ENCODE assay signal across 13 cellular contexts in genomic region chr10:72278668-72279393, GRCh38. TPM values are rescaled to one million over a fixed set of nuclear protein-coding genes. Genes with fewer than 3 reads are reported as not detected.
DNase-seq lines count a peak whose midpoint lies in the region; ATAC-seq and TF ChIP-seq lines count a peak whose summit lies in the region.
"Had no signal": no experiment of that assay in that cellular context is flagged by ENCODE, and none has a peak within 500 bp of the region (broad histone marks: within the 10 kb centered on the region; RNA-seq: fewer than 3 reads in every experiment).

No MANE protein-coding gene starts in this region.

- H3K27me3 Mint-ChIP-seq in CD8-positive, alpha-beta T cell (ENCODE audit: low read depth) = no peaks in the 10 kb centered on the region

- H2AFZ ChIP-seq in osteoblast (ENCODE audit: low read length) = no peak overlapping the region

- no peaks in the 10 kb centered on the region for H3K27me3 ChIP-seq in CD8-positive, alpha-beta T cell (ENCODE audit: insufficient read depth, low read length)
- H3K27me3 ChIP-seq in osteoblast (ENCODE audit: insufficient read depth, low read length) = no peaks in the 10 kb centered on the region
- no peaks in the 10 kb centered on the region for H3K27me3 ChIP-seq in SJCRH30

- peaks cover 25% of the 10 kb centered on the region for H3K36me3 Mint-ChIP-seq in CD8-positive, alpha-beta T cell

- H3K36me3 ChIP-seq in CD8-positive, alpha-beta T cell (ENCODE audit: insufficient read depth, low read length) = peaks cover 16% of the 10 kb centered on the region
- H3K36me3 ChIP-seq in HEK293 (ENCODE audit: control insufficient read depth in 2 of 2, insufficient read depth in 1 of 2, low read length in 2 of 2) = peaks cover 0 to 16% of the 10 kb centered on the region in 2 experiments; a peak in 1 of 3 replicates
- peaks cover 8% of the 10 kb centered on the region for H3K36me3 ChIP-seq in osteoblast (ENCODE audit: insufficient read depth, low read length)
- H3K36me3 ChIP-seq in SJCRH30 = peaks cover 5% of the 10 kb centered on the region; the same call in 1 of the 2 replicates

- H3K4me2 ChIP-seq in osteoblast (ENCODE audit: insufficient read depth, low read length) = no peak overlapping the region

- peaks cover 23% of the 10 kb centered on the region for H3K4me1 ChIP-seq in CD8-positive, alpha-beta T cell (ENCODE audit: insufficient read depth, low read length)
- H3K4me1 ChIP-seq in HEK293 (ENCODE audit: control insufficient read depth, insufficient read depth, low read length) (no peaks in the 10 kb centered on the region; the same call in 1 of the 2 replicates), osteoblast (ENCODE audit: insufficient read depth, low read length) (peaks cover 27% of the 10 kb centered on the region), SJCRH30 (peaks cover 16% of the 10 kb centered on the region)

- POLR2A ChIA-PET in CD8-positive, alpha-beta T cell (lab: Charles Lee) = interaction anchor here (1.3 kb wide), 1 partner anchor 19 kb away, joined by 4 read pairs; no protein-coding TSS in a partner anchor
- POLR2A ChIA-PET in HEK293 (lab: Yijun Ruan, JAX) = interaction anchor here (0.6 to 2.2 kb wide), 5 partner anchors 13 to 53 kb away, joined by 3 to 9 read pairs (median 4); no protein-coding TSS in a partner anchor

- H3K79me2 ChIP-seq in osteoblast (ENCODE audit: insufficient read depth, low read length) = peaks cover 22% of the 10 kb centered on the region

- TF ChIP-seq CTCF in CD8-positive, alpha-beta T cell (IDR thresholded peaks at IDR 0.05) = no peak
- TF ChIP-seq CTCF in HEK293 (tag by site-specific recombination; IDR thresholded peaks at IDR 0.05) (no peak; the same call in 1 of the 2 replicates), osteoblast (IDR thresholded peaks at IDR 0.05; ENCODE audit: extremely low read depth, low read depth, low read length) (no peak)

- intact Hi-C loops in CD8-positive, alpha-beta T cell (cut with DNase I, micrococcal nuclease) = no loop called here

- CTCF ChIA-PET in CD8-positive, alpha-beta T cell (lab: Charles Lee) = interaction anchor here (0.7 to 2.2 kb wide), 7 partner anchors 12 to 230 kb away, joined by 3 to 6 read pairs (median 4); no protein-coding TSS in a partner anchor
- CTCF ChIA-PET in HEK293 (lab: Yijun Ruan, JAX) = interaction anchor here (0.6 to 0.7 kb wide), 2 partner anchors 27 to 49 kb away, joined by 3 to 4 read pairs; no protein-coding TSS in a partner anchor

- peaks cover 44% of the 10 kb centered on the region for H3K4me1 Mint-ChIP-seq in CD8-positive, alpha-beta T cell (ENCODE audit: low read depth)

- no peak overlapping the region for H3K4me3 Mint-ChIP-seq in CD8-positive, alpha-beta T cell
- H3K4me3 Mint-ChIP-seq: dendritic cell treated with granulocyte-macrophage colony-stimulating factor and Interleukin-4, amounts not matched to agents 40 ng/mL and 50 ng/mL, for 4 days had no signal

- no peak overlapping the region for H3K27ac ChIP-seq in CD8-positive, alpha-beta T cell (ENCODE audit: low read depth, low read length)
- H3K27ac ChIP-seq in HEK293 (ENCODE audit: extremely low read depth, low read depth, low read length) (no peak overlapping the region; the same call in 1 of the 2 replicates), caudate nucleus (ENCODE audit: low read depth, low read length) (peak overlapping the region; percentile 28), osteoblast (ENCODE audit: low read depth, low read length) (no peak overlapping the region), SJCRH30 (no peak overlapping the region)

- H3K27ac Mint-ChIP-seq in CD8-positive, alpha-beta T cell = peak overlapping the region; percentile 39
- H3K27ac Mint-ChIP-seq: dendritic cell treated with granulocyte-macrophage colony-stimulating factor and Interleukin-4, amounts not matched to agents 40 ng/mL and 50 ng/mL, for 4 days had no signal

- no peak for DNase-seq in CD8-positive, alpha-beta T cell
- no peak for DNase-seq in caudate nucleus (lab: John Stamatoyannopoulos, UW)
- DNase-seq in osteoblast (ENCODE audit: insufficient read length, low spot score, missing footprints) = peak; percentile 36
- no peak for DNase-seq in T1000 (lab: John Stamatoyannopoulos, UW)
- no peak for DNase-seq in left lobe of liver (ENCODE audit: low spot score)
- DNase-seq in SJCRH30 = no peak
- DNase-seq: activated T-cell treated with anti-CD3 and anti-CD28 coated beads, Interleukin-2, amount 50 U/mL, for 48 hours; DMS79; NCI-H1694 treated with DMSO at 0.1 percent for 48 hours had no signal

- no peaks in the 10 kb centered on the region for H3K9me3 ChIP-seq in CD8-positive, alpha-beta T cell (ENCODE audit: low read length)
- H3K9me3 ChIP-seq in HEK293 (ENCODE audit: control insufficient read depth, insufficient read depth, low read depth, low read length) (no peaks in the 10 kb centered on the region), osteoblast (ENCODE audit: low read depth, low read length) (no peaks in the 10 kb centered on the region), SJCRH30 (replicated peaks) (no peaks in the 10 kb centered on the region)

- H3K9me3 Mint-ChIP-seq in CD8-positive, alpha-beta T cell = no peaks in the 10 kb centered on the region
- H3K9me3 Mint-ChIP-seq: dendritic cell treated with granulocyte-macrophage colony-stimulating factor and Interleukin-4, amounts not matched to agents 40 ng/mL and 50 ng/mL, for 4 days had no signal

- no peak overlapping the region for H3K4me3 ChIP-seq in CD8-positive, alpha-beta T cell (ENCODE audit: low read depth, low read length)
- H3K4me3 ChIP-seq in HEK293 (ENCODE audit: low read depth, low read length) (no peak overlapping the region), osteoblast (ENCODE audit: insufficient read depth, low read length) (no peak overlapping the region), SJCRH30 (no peak overlapping the region)
- H3K4me3 ChIP-seq: lung had no signal

- ATAC-seq in CD8-positive, alpha-beta T cell = no peak
- no peak for ATAC-seq in GM19455 (IDR thresholded peaks at IDR 0.05; ENCODE audit: unreplicated experiment)
- ATAC-seq in left lobe of liver = no peak

- H4K20me1 ChIP-seq in osteoblast (ENCODE audit: insufficient read depth, low read length) = peaks cover 17% of the 10 kb centered on the region

TF ChIP-seq in HEK293, 187 proteins besides CTCF, POLR2A, EP300 and RAD21 (continues in another document):
- TF ChIP-seq ZNF518A (tag by site-specific recombination; conservative IDR thresholded peaks at IDR 0.05; ENCODE audit: low read depth) (0 out of 2 replicates have a peak, but pooled peaks have one; percentile 24), ZSCAN5A (tag by site-specific recombination; IDR thresholded peaks at IDR 0.05) (no peak), ZSCAN18 (tag by site-specific recombination; IDR thresholded peaks at IDR 0.05) (no peak)

RNA-seq across cellular contexts. Expression of gene DDIT4, which starts 5.1 kb away (rescaled TPM):
- 100 to 1,000 TPM; 351 to 360 TPM for total RNA-seq in CD8-positive, alpha-beta T cell
- total RNA-seq in osteoblast = 366 and 522 TPM in 2 replicates
- 162 TPM for total RNA-seq in left lobe of liver
- total RNA-seq in SJCRH30 (2014; rRNA removed; shearing (Covaris generic)) = 84.5 and 94.2 TPM in 2 replicates
